In the genomic region with DNA sequence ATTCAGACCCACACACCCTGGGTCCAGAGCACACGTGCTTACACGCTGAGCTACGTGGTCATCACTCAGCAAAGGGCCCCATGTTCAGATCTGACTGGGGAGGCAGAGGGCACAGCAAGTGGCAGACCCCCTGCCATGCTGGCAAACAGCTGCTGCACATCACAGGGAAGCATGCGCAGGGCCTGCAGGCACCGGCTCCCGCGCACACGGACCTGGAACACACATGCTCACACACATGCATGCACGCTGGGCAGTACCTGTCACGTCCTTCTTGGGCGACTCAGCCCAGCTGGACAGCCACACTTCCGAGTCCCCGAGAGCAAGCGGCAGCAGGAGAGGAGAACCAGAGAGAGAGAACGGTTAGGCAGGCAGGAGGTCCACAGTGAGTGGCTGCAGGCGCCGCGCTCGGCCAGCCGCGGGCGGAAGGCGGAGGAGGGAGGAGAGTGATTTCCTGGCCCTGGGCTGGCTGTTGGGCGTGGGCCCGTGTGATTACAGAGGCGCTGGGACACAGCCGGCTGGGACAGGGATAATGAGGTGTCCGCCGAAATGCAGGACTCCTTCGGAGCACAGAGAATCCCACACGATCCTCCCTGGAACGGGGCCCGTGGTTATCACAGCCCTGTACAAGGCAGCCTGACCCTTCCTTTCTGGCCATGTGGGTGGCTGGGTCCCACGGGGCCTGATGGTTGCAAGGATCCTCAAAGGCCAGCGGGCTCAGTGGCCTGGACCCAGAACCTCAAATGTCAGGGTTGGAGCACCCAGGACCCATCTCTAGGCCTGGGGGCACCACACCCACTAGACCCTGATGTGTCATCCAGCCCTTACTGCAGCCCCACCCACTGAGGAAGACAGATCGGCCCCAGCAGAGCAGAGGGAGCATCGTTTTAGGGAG, we compare ENCODE assay signal across 8 cellular contexts.
A peak's percentile ranks its signal among the peaks of the same experiment; 100 is the strongest.
DNase-seq lines count a peak whose midpoint lies in the region; ATAC-seq and TF ChIP-seq lines count a peak whose summit lies in the region.

No MANE protein-coding gene starts in this region.

- intact Hi-C loops in psoas muscle (cut with DNase I), result loop anchor here in 1 of 2 donors (1.0 kb wide), 1 partner anchor 13 kb away; no protein-coding TSS in a partner anchor

- CTCF ChIA-PET in T-cell (lab: Charles Lee), result no interaction called here

- H3K27ac Mint-ChIP-seq in T-cell, result peak overlapping the region; percentile 52 to 74

- peaks cover 20 to 25% (median 21%) of the 10 kb centered on the region in 3 donors for H3K4me1 Mint-ChIP-seq in T-cell

- peak overlapping the region; percentile 57 to 85 (median 77) for H3K4me3 Mint-ChIP-seq in T-cell

- peaks cover 32% of the 10 kb centered on the region for H3K4me1 ChIP-seq in psoas muscle

- H3K27me3 Mint-ChIP-seq in T-cell, result no peaks in the 10 kb centered on the region

- no peaks in the 10 kb centered on the region for H3K36me3 ChIP-seq in psoas muscle (ENCODE audit: insufficient read depth in 1 of 2, low read depth in 1 of 2)

- H3K36me3 Mint-ChIP-seq in T-cell, result no peaks in the 10 kb centered on the region

- H3K9me3 Mint-ChIP-seq in T-cell, result no peaks in the 10 kb centered on the region

- DNase-seq in ELF-1 (ENCODE audit: low read depth, low spot score) (peak; percentile 64), T-cell (peak in 3 of 34 experiments; percentile 5 to 16 (median 14)), fibroblast of villous mesenchyme (ENCODE audit: low read depth) (peak; percentile 76), psoas muscle (peak; percentile 81 to 87), NCI-H2081 treated with DMSO at 0.1 percent for 48 hours (lab: John Stamatoyannopoulos, UW) (no peak), NCI-H774 (lab: John Stamatoyannopoulos, UW) (no peak), DMS 273 treated with DMSO at 0.1 percent for 48 hours (lab: John Stamatoyannopoulos, UW) (no peak)
- no peak for DNase-seq in activated CD8-positive, alpha-beta memory T cell treated with anti-CD3 and anti-CD28 coated beads, Interleukin-2, amount 50 U/mL, for 4 hours

- ATAC-seq in T-cell (replicated peaks in 1 of 4) (peak; percentile 40 to 65 (median 52)), psoas muscle (peak; percentile 18 to 48 (median 34))

- H3K9me3 ChIP-seq in psoas muscle, result no peaks in the 10 kb centered on the region

- no peak for TF ChIP-seq CTCF in fibroblast of villous mesenchyme (IDR thresholded peaks at IDR 0.05; ENCODE audit: insufficient read depth, low read depth, low read length)
- TF ChIP-seq CTCF in psoas muscle (IDR thresholded peaks at IDR 0.05), result no peak

- H3K4me3 ChIP-seq in fibroblast of villous mesenchyme (ENCODE audit: low read depth, low read length) (peak overlapping the region; percentile 33), psoas muscle (peak overlapping the region; percentile 23)

- POLR2A ChIA-PET in T-cell (lab: Charles Lee), result interaction anchor here in 1 of 2 donors (0.6 to 1.2 kb wide), 2 partner anchors 10 to 301 kb away, joined by 3 to 4 read pairs; a partner anchor contains a TSS

- H3K27me3 ChIP-seq in psoas muscle (ENCODE audit: insufficient read depth in 3 of 3, low read length in 2 of 3), result no peaks in the 10 kb centered on the region

- H3K27ac ChIP-seq in psoas muscle, result peak overlapping the region; percentile 47

- WGBS in psoas muscle, 3 donors, result 41 to 44% (median 43%) methylated on average over 35 to 37 of the region's 37 CpGs

Comparison
In these comparisons a context has a peak if more than half of its experiments do, and no peak if none do; other contexts are left out.
1. DNase-seq: peak in ELF-1 (single experiment), fibroblast of villous mesenchyme (single experiment) and psoas muscle (2 of 2); none in NCI-H2081 treated with DMSO at 0.1 percent for 48 hours (single experiment), NCI-H774 (single experiment), activated CD8-positive, alpha-beta memory T cell treated with anti-CD3 and anti-CD28 coated beads, Interleukin-2, amount 50 U/mL, for 4 hours (single experiment) and DMS 273 treated with DMSO at 0.1 percent for 48 hours (single experiment).